ENCODE assay signal across 9 cellular contexts in the genomic region with DNA sequence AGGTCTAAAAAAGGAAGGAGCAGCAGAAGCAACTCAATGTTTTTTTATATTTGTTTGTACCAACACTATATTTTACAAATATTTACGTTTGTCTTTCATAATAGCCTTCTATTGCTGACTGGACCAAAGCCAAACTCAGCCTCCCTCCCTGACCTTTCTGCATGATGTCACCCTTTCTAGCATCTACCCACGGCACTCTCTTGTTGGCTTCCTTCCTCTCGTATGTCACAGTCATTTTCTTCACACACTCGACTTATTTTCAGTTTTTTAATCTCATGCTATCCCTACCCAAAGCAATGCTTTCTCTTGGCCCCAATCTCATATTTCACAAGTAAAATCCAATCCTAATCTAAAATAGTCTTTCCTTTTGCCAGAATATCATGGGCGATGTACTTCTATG. TPM values are rescaled to one million over a fixed set of nuclear protein-coding genes. Genes with fewer than 3 reads are reported as not detected.
DNase-seq lines count a peak whose midpoint lies in the region; ATAC-seq and TF ChIP-seq lines count a peak whose summit lies in the region.
"Had no signal": no experiment of that assay in that cellular context is flagged by ENCODE, and none has a peak within 500 bp of the region (broad histone marks: within the 10 kb centered on the region; RNA-seq: fewer than 3 reads in every experiment).

No MANE protein-coding gene starts in this region.

- peaks cover 14% of the 10 kb centered on the region for H3K4me1 Mint-ChIP-seq in brain
- H3K4me1 Mint-ChIP-seq in GM23338, result no peaks in the 10 kb centered on the region

- H3K4me3 ChIP-seq in right lobe of liver (no peak overlapping the region), thyroid gland (replicated peaks in 1 of 3) (no peak overlapping the region), GM23338 (no peak overlapping the region), A673 (ENCODE audit: low read depth, low read length, poor library complexity, severe bottlenecking) (no peak overlapping the region)

- peak; percentile 48 for DNase-seq in DMS53 (lab: John Stamatoyannopoulos, UW)
- DNase-seq in DMS53 treated with DMSO at 0.1 percent for 48 hours (lab: John Stamatoyannopoulos, UW; ENCODE audit: unreplicated experiment), result no peak
- no peak for DNase-seq in right lobe of liver
- no peak for DNase-seq in thyroid gland
- DNase-seq in activated CD4-positive, alpha-beta T cell treated with anti-CD3 and anti-CD28 coated beads for 4 hours, result no peak
- no peak for DNase-seq in GM23338 (ENCODE audit: low spot score)
- DNase-seq in A673 (ENCODE audit: low spot score), result no peak
- DNase-seq: activated naive CD8-positive, alpha-beta T cell treated with anti-CD3 and anti-CD28 coated beads, Interleukin-2, amount 50 U/mL, for 24 hours had no signal

- H3K79me2 ChIP-seq in GM23338 (replicated peaks; ENCODE audit: insufficient read depth), result no peaks in the 10 kb centered on the region

- POLR2A ChIA-PET in A673 (lab: Charles Lee; ENCODE audit: low non-redundant PET), result no interaction called here

- no peaks in the 10 kb centered on the region for H3F3A ChIP-seq in GM23338 (replicated peaks; ENCODE audit: low read depth)

- H3K36me3 ChIP-seq in right lobe of liver (no peaks in the 10 kb centered on the region), thyroid gland (no peaks in the 10 kb centered on the region), GM23338 (ENCODE audit: insufficient read depth) (no peaks in the 10 kb centered on the region; the same call in 1 of the 2 replicates), A673 (ENCODE audit: insufficient read depth, low read length, poor library complexity, severe bottlenecking) (no peaks in the 10 kb centered on the region)

- BruUV-seq in A673 (replicated peaks; lab: Mats Ljungman, UMichigan), result no TSS peak

- CTCF ChIA-PET in A673 (lab: Charles Lee), result interaction anchor here (0.5 to 1.0 kb wide), 11 partner anchors 17 to 490 kb away, joined by 3 to 6 read pairs (median 3); a partner anchor contains a TSS

- H3K27ac ChIP-seq in right lobe of liver (peak overlapping the region in 2 of 3 donors; percentile 24 to 46), thyroid gland (peak overlapping the region; percentile 50 to 55 (median 50)), GM23338 (ENCODE audit: low read depth) (no peak overlapping the region), A673 (ENCODE audit: low read depth, low read length, poor library complexity, severe bottlenecking) (no peak overlapping the region)

- ATAC-seq in right lobe of liver (peak; percentile 8 to 51 (median 18)), GM23338 (no peak)

- intact Hi-C loops in right lobe of liver (cut with DNase I), result loop anchor here (5.0 kb wide), 2 partner anchors 307 to 427 kb away; no protein-coding TSS in a partner anchor
- intact Hi-C loops in thyroid gland (cut with DNase I), result loop anchor here (5.0 to 10.0 kb wide), 3 partner anchors 307 to 541 kb away; a partner anchor contains a TSS
- intact Hi-C loops in A673 (cut with micrococcal nuclease; ENCODE audit: unreplicated experiment), result loop anchor here (1.0 to 10.0 kb wide), 6 partner anchors 221 to 921 kb away; a partner anchor contains a TSS

- H4K20me1 ChIP-seq in GM23338 (replicated peaks; ENCODE audit: insufficient read depth), result no peaks in the 10 kb centered on the region

- no peak for TF ChIP-seq POLR2A in right lobe of liver (IDR thresholded peaks at IDR 0.05)
- TF ChIP-seq POLR2A in thyroid gland (IDR thresholded peaks at IDR 0.05), result no peak

- no peaks in the 10 kb centered on the region for H3K27me3 ChIP-seq in right lobe of liver
- no peaks in the 10 kb centered on the region for H3K27me3 ChIP-seq in thyroid gland
- H3K27me3 ChIP-seq in GM23338 (ENCODE audit: insufficient read depth), result peaks cover 9% of the 10 kb centered on the region; the same call in 1 of the 2 replicates
- H3K27me3 ChIP-seq in A673 (replicated peaks; ENCODE audit: insufficient read depth, low read depth, low read length, poor library complexity), result no peaks in the 10 kb centered on the region

- peaks cover 0 to 4% (median 3%) of the 10 kb centered on the region in 5 experiments for H3K9me3 Mint-ChIP-seq in brain
- H3K9me3 Mint-ChIP-seq in GM23338, result peaks cover 8% of the 10 kb centered on the region; the same call in 2 of the 3 replicates
- H3K9me3 Mint-ChIP-seq: activated naive CD8-positive, alpha-beta T cell treated with anti-CD3 and anti-CD28 coated beads, Interleukin-2, amount 50 U/mL, for 24 hours had no signal

- WGBS in right lobe of liver (ENCODE audit: insufficient coverage, low coverage, low lambda C conversion rate, missing lambda C conversion rate), result 8% methylated on average over 5 of the region's 5 CpGs
- WGBS in thyroid gland, 2 donors, result 29 to 41% methylated on average over 5 of the region's 5 CpGs

- no peak overlapping the region for H2AFZ ChIP-seq in GM23338

- H3K4me3 Mint-ChIP-seq in brain (peak overlapping the region in 4 of 5 experiments; percentile 12 to 23 (median 19)), GM23338 (no peak overlapping the region)
- H3K4me3 Mint-ChIP-seq: activated naive CD8-positive, alpha-beta T cell treated with anti-CD3 and anti-CD28 coated beads, Interleukin-2, amount 50 U/mL, for 24 hours had no signal

- H3K9me3 ChIP-seq in right lobe of liver (no peaks in the 10 kb centered on the region), thyroid gland (no peaks in the 10 kb centered on the region), A673 (ENCODE audit: low read depth, low read length, poor library complexity, severe bottlenecking) (no peaks in the 10 kb centered on the region)

- TF ChIP-seq CTCF in brain (conservative IDR thresholded peaks at IDR 0.05) (no peak), right lobe of liver (IDR thresholded peaks at IDR 0.05) (no peak), thyroid gland (IDR thresholded peaks at IDR 0.05) (no peak), GM23338 (conservative IDR thresholded peaks at IDR 0.05; ENCODE audit: low read depth in 2 of 2) (no peak), A673 (conservative IDR thresholded peaks at IDR 0.05; ENCODE audit: low read depth, low read length) (no peak)

- no peaks in the 10 kb centered on the region for H3K36me3 Mint-ChIP-seq in brain
- peaks cover 3% of the 10 kb centered on the region; the same call in 1 of the 3 replicates for H3K36me3 Mint-ChIP-seq in GM23338 (ENCODE audit: low read depth)

- peak overlapping the region; percentile 10 to 78 (median 69) for H3K27ac Mint-ChIP-seq in brain
- no peak overlapping the region for H3K27ac Mint-ChIP-seq in GM23338
- H3K27ac Mint-ChIP-seq: activated naive CD8-positive, alpha-beta T cell treated with anti-CD3 and anti-CD28 coated beads, Interleukin-2, amount 50 U/mL, for 24 hours had no signal

- H3K27me3 Mint-ChIP-seq in brain, result peaks cover 3% of the 10 kb centered on the region
- peaks cover 6% of the 10 kb centered on the region for H3K27me3 Mint-ChIP-seq in GM23338 (ENCODE audit: insufficient read depth, low read depth, poor library complexity)

- no peak overlapping the region for H3K4me2 ChIP-seq in GM23338

- H3K9me2 ChIP-seq in GM23338 (ENCODE audit: insufficient read depth), result no peaks in the 10 kb centered on the region

- peaks cover 0 to 13% (median 0%) of the 10 kb centered on the region in 4 donors for H3K4me1 ChIP-seq in right lobe of liver
- peaks cover 0 to 5% of the 10 kb centered on the region in 2 donors for H3K4me1 ChIP-seq in thyroid gland
- H3K4me1 ChIP-seq in GM23338 (ENCODE audit: insufficient read depth), result no peaks in the 10 kb centered on the region
- no peaks in the 10 kb centered on the region for H3K4me1 ChIP-seq in A673 (ENCODE audit: insufficient read depth, low read length, poor library complexity, severe bottlenecking)

TF ChIP-seq in GM23338, 12 proteins besides CTCF, POLR2A, EP300 and RAD21 (continues in another document):
- TF ChIP-seq STAT1 (IDR thresholded peaks at IDR 0.05; ENCODE audit: unreplicated experiment), result no peak
- TF ChIP-seq JUNB (IDR thresholded peaks at IDR 0.05; ENCODE audit: unreplicated experiment), result no peak
- TF ChIP-seq EZH2phosphoT487 (IDR thresholded peaks at IDR 0.05; ENCODE audit: unreplicated experiment), result no peak
- TF ChIP-seq ZNF114 (CRISPR knock-in tag; IDR thresholded peaks at IDR 0.05), result no peak
- TF ChIP-seq, protein P1, sequence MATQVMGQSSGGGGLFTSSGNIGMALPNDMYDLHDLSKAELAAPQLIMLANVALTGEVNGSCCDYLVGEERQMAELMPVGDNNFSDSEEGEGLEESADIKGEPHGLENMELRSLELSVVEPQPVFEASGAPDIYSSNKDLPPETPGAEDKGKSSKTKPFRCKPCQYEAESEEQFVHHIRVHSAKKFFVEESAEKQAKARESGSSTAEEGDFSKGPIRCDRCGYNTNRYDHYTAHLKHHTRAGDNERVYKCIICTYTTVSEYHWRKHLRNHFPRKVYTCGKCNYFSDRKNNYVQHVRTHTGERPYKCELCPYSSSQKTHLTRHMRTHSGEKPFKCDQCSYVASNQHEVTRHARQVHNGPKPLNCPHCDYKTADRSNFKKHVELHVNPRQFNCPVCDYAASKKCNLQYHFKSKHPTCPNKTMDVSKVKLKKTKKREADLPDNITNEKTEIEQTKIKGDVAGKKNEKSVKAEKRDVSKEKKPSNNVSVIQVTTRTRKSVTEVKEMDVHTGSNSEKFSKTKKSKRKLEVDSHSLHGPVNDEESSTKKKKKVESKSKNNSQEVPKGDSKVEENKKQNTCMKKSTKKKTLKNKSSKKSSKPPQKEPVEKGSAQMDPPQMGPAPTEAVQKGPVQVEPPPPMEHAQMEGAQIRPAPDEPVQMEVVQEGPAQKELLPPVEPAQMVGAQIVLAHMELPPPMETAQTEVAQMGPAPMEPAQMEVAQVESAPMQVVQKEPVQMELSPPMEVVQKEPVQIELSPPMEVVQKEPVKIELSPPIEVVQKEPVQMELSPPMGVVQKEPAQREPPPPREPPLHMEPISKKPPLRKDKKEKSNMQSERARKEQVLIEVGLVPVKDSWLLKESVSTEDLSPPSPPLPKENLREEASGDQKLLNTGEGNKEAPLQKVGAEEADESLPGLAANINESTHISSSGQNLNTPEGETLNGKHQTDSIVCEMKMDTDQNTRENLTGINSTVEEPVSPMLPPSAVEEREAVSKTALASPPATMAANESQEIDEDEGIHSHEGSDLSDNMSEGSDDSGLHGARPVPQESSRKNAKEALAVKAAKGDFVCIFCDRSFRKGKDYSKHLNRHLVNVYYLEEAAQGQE (IDR thresholded peaks at IDR 0.05; ENCODE audit: unreplicated experiment), result no peak

RNA-seq across cellular contexts. Expression of a gene that starts 16.3 kb away (rescaled TPM):
- polyA plus RNA-seq in brain (ENCODE audit: insufficient read depth, low read depth, low replicate concordance) (13.3 TPM), GM23338 (2016; fragmentation: Nextera tagmentation; extraction: Ambion mirVana) (3.7 and 4.0 TPM in 2 replicates)
- total RNA-seq in right lobe of liver (10 to 100 TPM; 27.5 to 51.4 (median 41.3) TPM), thyroid gland (10 to 100 TPM; 45.1 to 57.1 (median 52.3) TPM), A673 (2021) (15.7 and 16.2 TPM in 2 replicates)
- 12.1 and 15.6 TPM in 2 replicates for total RNA-seq in GM23338 (2014; rRNA removed; shearing (Covaris generic))

Comparison
In these comparisons a context has a peak if more than half of its experiments do, and no peak if none do; other contexts are left out.
1. H3K27ac ChIP-seq: peak in right lobe of liver (2 of 3) and thyroid gland (3 of 3); none in GM23338 (single experiment) and A673 (single experiment).